ENCODE assay signal across 1 cellular context in genomic region chr1:24186993-24187790, GRCh38.
A peak's percentile ranks its signal among the peaks of the same experiment; 100 is the strongest.
TF ChIP-seq lines count a peak whose summit lies in the region.

Gene IFNLR1, minus strand, starts transcription at chr1:24187289. Its CDS starts 41 bp downstream, at chr1:24187248.

TF ChIP-seq in HepG2, 621 proteins besides CTCF, POLR2A, EP300 and RAD21 (continued from another document and continues in another):
- TF ChIP-seq ZBTB10 (CRISPR knock-in tag; IDR thresholded peaks at IDR 0.05; ENCODE audit: borderline replicate concordance) (0 out of 2 replicates have a peak, but pooled peaks have one; percentile 17), SIX1 (CRISPR knock-in tag; IDR thresholded peaks at IDR 0.05; ENCODE audit: borderline replicate concordance) (no peak), MBNL3 (CRISPR knock-in tag; conservative IDR thresholded peaks at IDR 0.05) (no peak), ZSCAN5A (CRISPR knock-in tag; IDR thresholded peaks at IDR 0.05; ENCODE audit: borderline replicate concordance) (no peak; the same call in 1 of the 2 replicates), ZNF501 (CRISPR knock-in tag; IDR thresholded peaks at IDR 0.05) (no peak), SIN3B (IDR thresholded peaks at IDR 0.05; ENCODE audit: low read length) (no peak), ZSCAN25 (CRISPR knock-in tag; IDR thresholded peaks at IDR 0.05) (no peak), ZBTB20 (CRISPR knock-in tag; IDR thresholded peaks at IDR 0.05; ENCODE audit: borderline replicate concordance, low read depth) (no peak), ZNF589 (CRISPR knock-in tag; conservative IDR thresholded peaks at IDR 0.05) (no peak; the same call in 1 of the 2 replicates), TBL1XR1 (IDR thresholded peaks at IDR 0.05; ENCODE audit: borderline replicate concordance, low read length, partially characterized antibody) (no peak), ZBTB44 (CRISPR knock-in tag; IDR thresholded peaks at IDR 0.05) (no peak), REL (CRISPR knock-in tag; conservative IDR thresholded peaks at IDR 0.05) (no peak), ZKSCAN1 (IDR thresholded peaks at IDR 0.05; ENCODE audit: low read length) (no peak), POLR2AphosphoS5 (IDR thresholded peaks at IDR 0.05; ENCODE audit: low read depth, low read length) (no peak), THAP11 (CRISPR knock-in tag; IDR thresholded peaks at IDR 0.05) (no peak), HMGXB4 (CRISPR knock-in tag; IDR thresholded peaks at IDR 0.05; ENCODE audit: borderline replicate concordance in 1 of 2, low read depth in 1 of 2) (peak in 1 of 2 experiments; percentile 35; a peak in 1 of 4 replicates), XBP1 (CRISPR knock-in tag; IDR thresholded peaks at IDR 0.05) (no peak), CHD4 (IDR thresholded peaks at IDR 0.05; ENCODE audit: borderline replicate concordance, low read length) (no peak), ZNF720 (CRISPR knock-in tag; IDR thresholded peaks at IDR 0.05) (no peak), PBX2 (CRISPR knock-in tag; IDR thresholded peaks at IDR 0.05) (no peak), MLX (CRISPR knock-in tag; IDR thresholded peaks at IDR 0.05) (no peak), SP1 (IDR thresholded peaks at IDR 0.05) (no peak), SP1 (CRISPR knock-in tag; IDR thresholded peaks at IDR 0.05) (no peak), TRIM24 (CRISPR knock-in tag; IDR thresholded peaks at IDR 0.05) (no peak), ZNF766 (CRISPR knock-in tag; IDR thresholded peaks at IDR 0.05; ENCODE audit: borderline replicate concordance) (peak; percentile 54; the same call in 1 of the 2 replicates), ATF2 (CRISPR knock-in tag; IDR thresholded peaks at IDR 0.05) (no peak), KLF16 (CRISPR knock-in tag; IDR thresholded peaks at IDR 0.05) (no peak), DR1 (CRISPR knock-in tag; IDR thresholded peaks at IDR 0.05) (no peak), SAFB2 (CRISPR knock-in tag; IDR thresholded peaks at IDR 0.05; ENCODE audit: borderline replicate concordance, low read depth) (peak; percentile 46; the same call in 1 of the 2 replicates), MZF1 (CRISPR knock-in tag; IDR thresholded peaks at IDR 0.05; ENCODE audit: borderline replicate concordance) (no peak), IRF9 (CRISPR knock-in tag; IDR thresholded peaks at IDR 0.05; ENCODE audit: borderline replicate concordance) (0 out of 2 replicates have a peak, but pooled peaks have one; percentile 16), ZNF670 (CRISPR knock-in tag; IDR thresholded peaks at IDR 0.05; ENCODE audit: borderline replicate concordance) (no peak), ARID3A (IDR thresholded peaks at IDR 0.05; ENCODE audit: low read depth, low read length) (no peak), ZNF431 (CRISPR knock-in tag; IDR thresholded peaks at IDR 0.05; ENCODE audit: borderline replicate concordance, low read depth) (0 out of 2 replicates have a peak, but pooled peaks have one; percentile 30), ATF1 (CRISPR knock-in tag; IDR thresholded peaks at IDR 0.05) (no peak), ZBTB26 (CRISPR knock-in tag; IDR thresholded peaks at IDR 0.05; ENCODE audit: borderline replicate concordance) (0 out of 2 replicates have a peak, but pooled peaks have one; percentile 37), ZNF550 (CRISPR knock-in tag; IDR thresholded peaks at IDR 0.05; ENCODE audit: borderline replicate concordance) (no peak), ZNF564 (CRISPR knock-in tag; IDR thresholded peaks at IDR 0.05) (no peak), ZNF607 (CRISPR knock-in tag; IDR thresholded peaks at IDR 0.05; ENCODE audit: borderline replicate concordance) (no peak), BCL6 (CRISPR knock-in tag; IDR thresholded peaks at IDR 0.05) (no peak), GTF3A (CRISPR knock-in tag; conservative IDR thresholded peaks at IDR 0.05) (no peak), ZZZ3 (CRISPR knock-in tag; IDR thresholded peaks at IDR 0.05; ENCODE audit: borderline replicate concordance) (no peak), USF2 (IDR thresholded peaks at IDR 0.05; ENCODE audit: low read depth, low read length) (no peak), USF2 (CRISPR knock-in tag; IDR thresholded peaks at IDR 0.05; ENCODE audit: borderline replicate concordance) (no peak), ZNF160 (CRISPR knock-in tag; IDR thresholded peaks at IDR 0.05) (no peak), SYNCRIP (IDR thresholded peaks at IDR 0.05; ENCODE audit: insufficient read depth, low read depth, low read length) (no peak), SP5 (CRISPR knock-in tag; IDR thresholded peaks at IDR 0.05; ENCODE audit: borderline replicate concordance, low read depth) (no peak), CENPX (CRISPR knock-in tag; IDR thresholded peaks at IDR 0.05) (no peak), ZNF563 (CRISPR knock-in tag; IDR thresholded peaks at IDR 0.05) (no peak), ATF7-NPFF (CRISPR knock-in tag; IDR thresholded peaks at IDR 0.05; ENCODE audit: low read depth) (no peak), NPAS2 (CRISPR knock-in tag; IDR thresholded peaks at IDR 0.05; ENCODE audit: borderline replicate concordance) (no peak), ZNF577 (CRISPR knock-in tag; IDR thresholded peaks at IDR 0.05; ENCODE audit: borderline replicate concordance, low read depth) (no peak)
